Comparison of ENCODE assay signal across 10 cellular contexts in the genomic region with DNA sequence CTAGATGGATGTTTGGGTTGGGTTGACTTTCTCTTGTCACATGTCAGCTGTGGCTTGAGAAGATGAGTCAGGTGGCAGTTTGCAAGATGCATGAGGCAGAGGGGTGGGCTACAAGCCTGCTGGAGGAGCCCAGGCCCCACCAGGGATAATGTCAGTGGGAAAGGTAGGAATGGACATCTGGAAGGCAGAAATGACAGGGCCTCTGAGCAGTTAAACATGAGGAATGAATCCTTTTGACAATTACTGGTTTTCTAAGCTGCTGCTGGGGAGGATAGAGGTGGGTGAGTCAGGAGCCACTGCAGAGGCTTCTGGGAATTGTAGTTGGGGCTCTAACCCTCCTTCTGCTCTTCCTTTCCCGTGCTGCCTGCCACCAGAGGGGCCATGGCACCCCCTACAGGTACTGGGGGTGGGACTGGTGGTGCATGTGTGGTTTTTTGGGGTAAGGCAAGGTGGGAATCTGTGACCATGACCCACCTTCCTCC. TPM values are rescaled to one million over a fixed set of nuclear protein-coding genes. Genes with fewer than 3 reads are reported as not detected.
DNase-seq lines count a peak whose midpoint lies in the region; ATAC-seq, FAIRE-seq and TF ChIP-seq lines count a peak whose summit lies in the region.
"Had no signal": no experiment of that assay in that cellular context is flagged by ENCODE, and none has a peak within 500 bp of the region (broad histone marks: within the 10 kb centered on the region; RNA-seq: fewer than 3 reads in every experiment).

No MANE protein-coding gene starts in this region.

- peak; percentile 6 for TF ChIP-seq CTCF in lower lobe of right lung (IDR thresholded peaks at IDR 0.05)
- no peak for TF ChIP-seq CTCF in kidney (IDR thresholded peaks at IDR 0.05; ENCODE audit: borderline replicate concordance, extremely low read depth, insufficient read depth)

- H3K27me3 ChIP-seq in lower lobe of right lung (ENCODE audit: low read depth): no peaks in the 10 kb centered on the region
- H3K27me3 ChIP-seq in effector memory CD4-positive, alpha-beta T cell (replicated peaks; ENCODE audit: control insufficient read depth, insufficient read depth, low read length, poor library complexity, severe bottlenecking): no peaks in the 10 kb centered on the region

- CTCF ChIA-PET in activated CD8-positive, alpha-beta memory T cell treated with anti-CD3 and anti-CD28 coated beads, Interleukin-2, amount 10 ng/mL, durations not matched to agents 7 days and 5 days (lab: Charles Lee): interaction anchor here (0.6 to 3.9 kb wide), 12 partner anchors 11 to 127 kb away, joined by 3 to 23 read pairs (median 3); a partner anchor contains a TSS

- intact Hi-C loops in lower lobe of right lung (cut with DNase I) (no loop called here), kidney (cut with DNase I) (no loop called here)

- no peaks in the 10 kb centered on the region for H3K9me3 Mint-ChIP-seq in activated CD8-positive, alpha-beta memory T cell treated with anti-CD3 and anti-CD28 coated beads, Interleukin-2, amount 10 ng/mL, durations not matched to agents 7 days and 5 days (ENCODE audit: low read depth)

- H3K27me3 Mint-ChIP-seq in activated CD8-positive, alpha-beta memory T cell treated with anti-CD3 and anti-CD28 coated beads, Interleukin-2, amount 10 ng/mL, durations not matched to agents 7 days and 5 days: no peaks in the 10 kb centered on the region

- peak; percentile 86 for ATAC-seq in activated CD8-positive, alpha-beta memory T cell treated with anti-CD3 and anti-CD28 coated beads, Interleukin-2, amount 10 ng/mL, durations not matched to agents 7 days and 5 days
- ATAC-seq in lower lobe of right lung (no peak), GM21515 (IDR thresholded peaks at IDR 0.05; ENCODE audit: unreplicated experiment) (no peak)

- no peak overlapping the region for H3K9ac ChIP-seq in kidney (ENCODE audit: low read length in 2 of 2)

- H3K27ac ChIP-seq in lower lobe of right lung: no peak overlapping the region
- no peak overlapping the region for H3K27ac ChIP-seq in kidney (ENCODE audit: low read depth in 2 of 2, low read length in 2 of 2)
- no peak overlapping the region for H3K27ac ChIP-seq in effector memory CD4-positive, alpha-beta T cell (ENCODE audit: insufficient read depth, low read length, poor library complexity, severe bottlenecking)

- H3K36me3 Mint-ChIP-seq in activated CD8-positive, alpha-beta memory T cell treated with anti-CD3 and anti-CD28 coated beads, Interleukin-2, amount 10 ng/mL, durations not matched to agents 7 days and 5 days: peaks cover 10% of the 10 kb centered on the region

- peak overlapping the region; percentile 68 for H3K27ac Mint-ChIP-seq in activated CD8-positive, alpha-beta memory T cell treated with anti-CD3 and anti-CD28 coated beads, Interleukin-2, amount 10 ng/mL, durations not matched to agents 7 days and 5 days

- no peak for FAIRE-seq in kidney (lab: Jason Lieb, UNC)
- FAIRE-seq: colon had no signal

- no peak overlapping the region for H3K4me3 Mint-ChIP-seq in activated CD8-positive, alpha-beta memory T cell treated with anti-CD3 and anti-CD28 coated beads, Interleukin-2, amount 10 ng/mL, durations not matched to agents 7 days and 5 days

- DNase-seq in D341Med (ENCODE audit: low spot score) (peak; percentile 53), HK-2 (ENCODE audit: unreplicated experiment) (peak; percentile 20), lower lobe of right lung (no peak), kidney (no peak), NCI-H2081 treated with DMSO at 0.1 percent for 48 hours (lab: John Stamatoyannopoulos, UW) (no peak)
- peak; percentile 67 for DNase-seq in activated CD8-positive, alpha-beta memory T cell treated with anti-CD3 and anti-CD28 coated beads, Interleukin-2, amount 10 ng/mL, durations not matched to agents 7 days and 5 days
- no peak for DNase-seq in effector memory CD4-positive, alpha-beta T cell

- H3K4me1 ChIP-seq in lower lobe of right lung (no peaks in the 10 kb centered on the region), kidney (ENCODE audit: control insufficient read depth in 1 of 2, insufficient read depth in 1 of 2, low read depth in 1 of 2, low read length in 2 of 2) (no peaks in the 10 kb centered on the region)
- H3K4me1 ChIP-seq in effector memory CD4-positive, alpha-beta T cell (ENCODE audit: control insufficient read depth, insufficient read depth, low read length, poor library complexity, severe bottlenecking): no peaks in the 10 kb centered on the region

- peaks cover 17% of the 10 kb centered on the region for H3K4me1 Mint-ChIP-seq in activated CD8-positive, alpha-beta memory T cell treated with anti-CD3 and anti-CD28 coated beads, Interleukin-2, amount 10 ng/mL, durations not matched to agents 7 days and 5 days

- H3K9me3 ChIP-seq in lower lobe of right lung (no peaks in the 10 kb centered on the region), kidney (ENCODE audit: control insufficient read depth in 1 of 2, low read length in 2 of 2) (no peaks in the 10 kb centered on the region)
- no peaks in the 10 kb centered on the region for H3K9me3 ChIP-seq in effector memory CD4-positive, alpha-beta T cell (ENCODE audit: control insufficient read depth, low read length)

- H3K36me3 ChIP-seq in lower lobe of right lung (peaks cover 96% of the 10 kb centered on the region), kidney (ENCODE audit: control insufficient read depth in 1 of 2, insufficient read depth in 2 of 2, low read length in 2 of 2) (peaks cover 22 to 33% of the 10 kb centered on the region in 2 donors)
- peaks cover 21% of the 10 kb centered on the region for H3K36me3 ChIP-seq in effector memory CD4-positive, alpha-beta T cell (ENCODE audit: control insufficient read depth, insufficient read depth, low read length)

- H3K4me3 ChIP-seq in lower lobe of right lung: no peak overlapping the region
- H3K4me3 ChIP-seq in kidney (ENCODE audit: low read length in 2 of 2): no peak overlapping the region
- no peak overlapping the region for H3K4me3 ChIP-seq in effector memory CD4-positive, alpha-beta T cell (ENCODE audit: insufficient read depth, low read depth, low read length, poor library complexity, severe bottlenecking)

RNA-seq across cellular contexts. Expression of a gene that starts 15.7 kb away (rescaled TPM):
- 1 to 10 TPM in 1 of 2 experiments, under 1 TPM in 1; 0.84 to 2.2 TPM for total RNA-seq in activated CD8-positive, alpha-beta memory T cell treated with anti-CD3 and anti-CD28 coated beads, Interleukin-2, amount 10 ng/mL, durations not matched to agents 7 days and 5 days
- total RNA-seq in lower lobe of right lung (0.86 TPM), kidney (0.19 TPM)
- 0.90 TPM for polyA plus RNA-seq in kidney (ENCODE audit: insufficient read depth, low read depth, low replicate concordance)
- total RNA-seq: myocyte had no signal

RNA-seq across cellular contexts. Expression of a gene that starts 21.8 kb away (rescaled TPM):
- total RNA-seq in activated CD8-positive, alpha-beta memory T cell treated with anti-CD3 and anti-CD28 coated beads, Interleukin-2, amount 10 ng/mL, durations not matched to agents 7 days and 5 days: 10 to 100 TPM; 39.8 to 51.0 TPM
- total RNA-seq in lower lobe of right lung: 182 TPM
- 168 TPM for total RNA-seq in kidney
- polyA plus RNA-seq in kidney (ENCODE audit: insufficient read depth, low read depth, low replicate concordance): 69.6 TPM

RNA-seq across cellular contexts. Expression of a gene that starts 22.2 kb away (rescaled TPM):
- total RNA-seq in activated CD8-positive, alpha-beta memory T cell treated with anti-CD3 and anti-CD28 coated beads, Interleukin-2, amount 10 ng/mL, durations not matched to agents 7 days and 5 days: under 1 TPM; 0.20 to 0.23 TPM
- total RNA-seq in lower lobe of right lung (1.9 TPM), kidney (1.5 TPM)
- polyA plus RNA-seq in kidney (ENCODE audit: insufficient read depth, low read depth, low replicate concordance): 1.6 TPM

RNA-seq across cellular contexts. Expression of a gene that starts 32.0 kb away (rescaled TPM):
- 10 to 100 TPM; 60.6 to 72.5 TPM for total RNA-seq in activated CD8-positive, alpha-beta memory T cell treated with anti-CD3 and anti-CD28 coated beads, Interleukin-2, amount 10 ng/mL, durations not matched to agents 7 days and 5 days
- total RNA-seq in lower lobe of right lung: 49.9 TPM
- 47.1 TPM for total RNA-seq in kidney
- polyA plus RNA-seq in kidney (ENCODE audit: insufficient read depth, low read depth, low replicate concordance): 40.1 TPM

RNA-seq across cellular contexts. Expression of a gene that starts 51.9 kb away (rescaled TPM):
- total RNA-seq in activated CD8-positive, alpha-beta memory T cell treated with anti-CD3 and anti-CD28 coated beads, Interleukin-2, amount 10 ng/mL, durations not matched to agents 7 days and 5 days: 10 to 100 TPM; 60.5 to 70.1 TPM
- total RNA-seq in lower lobe of right lung (56.3 TPM), kidney (73.6 TPM)
- 157 TPM for polyA plus RNA-seq in kidney (ENCODE audit: insufficient read depth, low read depth, low replicate concordance)

Comparison
In these comparisons a context has a peak if more than half of its experiments do, and no peak if none do; other contexts are left out.
1. DNase-seq: peak in D341Med (single experiment), HK-2 (single experiment) and activated CD8-positive, alpha-beta memory T cell treated with anti-CD3 and anti-CD28 coated beads, Interleukin-2, amount 10 ng/mL, durations not matched to agents 7 days and 5 days (single experiment); none in lower lobe of right lung (single experiment), kidney (single experiment), NCI-H2081 treated with DMSO at 0.1 percent for 48 hours (single experiment) and effector memory CD4-positive, alpha-beta T cell (0 of 3).